8 cellular contexts compared by ENCODE assay signal in the genomic region with DNA sequence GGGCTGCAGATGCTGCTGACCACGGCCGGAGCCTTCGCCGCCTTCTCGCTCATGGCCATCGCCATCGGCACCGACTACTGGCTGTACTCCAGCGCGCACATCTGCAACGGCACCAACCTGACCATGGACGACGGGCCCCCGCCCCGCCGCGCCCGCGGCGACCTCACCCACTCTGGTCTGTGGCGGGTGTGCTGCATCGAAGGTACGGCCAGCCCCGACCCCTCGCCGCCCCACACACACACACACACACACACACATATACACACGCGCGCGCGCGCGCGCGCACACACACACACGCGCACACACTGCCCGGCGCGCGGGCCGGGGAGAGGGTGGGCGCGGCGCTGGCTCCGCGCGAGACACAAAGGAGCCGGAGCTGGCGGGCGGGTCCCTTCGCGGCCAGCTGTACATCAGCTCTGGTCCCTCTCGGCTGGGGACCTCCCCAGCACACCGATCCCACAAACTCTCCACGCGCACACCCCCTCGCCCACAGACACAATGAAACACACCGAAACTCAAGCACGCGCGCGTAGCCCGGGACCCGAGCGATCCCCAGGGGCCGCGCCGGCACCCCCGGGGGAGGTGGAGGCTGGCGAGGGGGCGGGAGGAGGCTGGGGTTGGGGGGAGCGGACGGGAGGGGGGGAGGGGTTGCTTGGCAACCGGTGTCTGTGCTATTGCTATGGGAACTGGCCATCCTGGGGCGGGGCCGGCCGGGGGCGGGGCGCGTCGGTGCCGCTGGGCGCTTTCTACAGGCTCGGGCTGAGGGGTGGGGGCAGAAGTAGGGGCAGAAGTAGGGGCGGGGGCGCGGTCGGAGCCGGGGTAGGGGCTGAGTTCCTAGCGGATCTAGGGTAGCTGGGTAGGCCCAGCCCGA. TPM values are rescaled to one million over a fixed set of nuclear protein-coding genes. Genes with fewer than 3 reads are reported as not detected.
DNase-seq lines count a peak whose midpoint lies in the region; ATAC-seq and TF ChIP-seq lines count a peak whose summit lies in the region.

No MANE protein-coding gene starts in this region.

- under 1% methylated on average over 28 of the region's 92 CpGs for WGBS in hepatocyte (ENCODE audit: low lambda C conversion rate, missing lambda C conversion rate)
- WGBS in spleen, 5 donors: 1 to 4% (median 2%) methylated on average over 14 to 92 of the region's 92 CpGs

- intact Hi-C loops in spleen (cut with DNase I; ENCODE audit: low total_unique reads): no loop called here

- peak overlapping the region; percentile 31 for H2AFZ ChIP-seq in hepatocyte

- H3K27ac ChIP-seq in hepatocyte (no peak overlapping the region), spleen (no peak overlapping the region)

- H3K4me3 ChIP-seq in BJ (ENCODE audit: low read depth, low read length) (peak overlapping the region; percentile 14; the same call in 1 of the 2 replicates), hepatocyte (peak overlapping the region; percentile 49), spleen (peak overlapping the region in 7 of 8 donors; percentile 34 to 67 (median 36))

- H3K4me3 Mint-ChIP-seq in activated naive CD4-positive, alpha-beta T cell treated with anti-CD3 and anti-CD28 coated beads, Interleukin-2, amount 10 ng/mL, durations not matched to agents 7 days and 5 days: peak overlapping the region; percentile 60

- H3K36me3 ChIP-seq in BJ (ENCODE audit: control insufficient read depth, insufficient read depth, low read length) (no peaks in the 10 kb centered on the region), hepatocyte (replicated peaks; ENCODE audit: insufficient read depth, low read depth) (no peaks in the 10 kb centered on the region), spleen (no peaks in the 10 kb centered on the region)

- POLR2A ChIA-PET in BJ (lab: Charles Lee): no interaction called here

- H3K4me1 ChIP-seq in hepatocyte (ENCODE audit: insufficient read depth) (no peaks in the 10 kb centered on the region), spleen (peaks cover 5 to 27% (median 20%) of the 10 kb centered on the region in 6 donors)

- H3K79me2 ChIP-seq in hepatocyte: no peaks in the 10 kb centered on the region

- H3K27me3 ChIP-seq in BJ (ENCODE audit: control insufficient read depth, insufficient read depth, low read length) (peaks cover 63% of the 10 kb centered on the region), hepatocyte (peaks cover 44% of the 10 kb centered on the region), spleen (replicated peaks in 1 of 7) (peaks cover 2 to 95% (median 51%) of the 10 kb centered on the region in 7 donors)

- no peaks in the 10 kb centered on the region for H3K9me2 ChIP-seq in hepatocyte (replicated peaks; ENCODE audit: insufficient read depth)

- no peak for DNase-seq in BJ (ENCODE audit: low read depth)
- peak; percentile 45 for DNase-seq in HuH-7 (ENCODE audit: low spot score)
- peak; percentile 51 for DNase-seq in activated naive CD4-positive, alpha-beta T cell treated with anti-CD3 and anti-CD28 coated beads, Interleukin-2, amount 10 ng/mL, durations not matched to agents 7 days and 5 days
- peak; percentile 59 for DNase-seq in hepatocyte (ENCODE audit: low spot score)
- DNase-seq in spleen: no peak
- DNase-seq in mesenteric fat pad (ENCODE audit: low spot score): no peak
- no peak for DNase-seq in KBM-7

- no peak for TF ChIP-seq POLR2A in spleen (IDR thresholded peaks at IDR 0.05)

- peaks cover 16% of the 10 kb centered on the region for H3K4me1 Mint-ChIP-seq in activated naive CD4-positive, alpha-beta T cell treated with anti-CD3 and anti-CD28 coated beads, Interleukin-2, amount 10 ng/mL, durations not matched to agents 7 days and 5 days

- H3K9me3 ChIP-seq in hepatocyte (ENCODE audit: low read depth) (no peaks in the 10 kb centered on the region), spleen (no peaks in the 10 kb centered on the region)

- CTCF ChIA-PET in BJ (lab: Yijun Ruan, JAX): no interaction called here
- CTCF ChIA-PET in activated naive CD4-positive, alpha-beta T cell treated with anti-CD3 and anti-CD28 coated beads, Interleukin-2, amount 10 ng/mL, durations not matched to agents 7 days and 5 days (lab: Charles Lee): no interaction called here

- peak overlapping the region; percentile 95 for H3K4me2 ChIP-seq in hepatocyte

- H3K36me3 Mint-ChIP-seq in activated naive CD4-positive, alpha-beta T cell treated with anti-CD3 and anti-CD28 coated beads, Interleukin-2, amount 10 ng/mL, durations not matched to agents 7 days and 5 days: no peaks in the 10 kb centered on the region

- no peak for ATAC-seq in HG02588 (IDR thresholded peaks at IDR 0.05; ENCODE audit: unreplicated experiment)

- no peaks in the 10 kb centered on the region for H4K20me1 ChIP-seq in hepatocyte (ENCODE audit: insufficient read depth, poor library complexity, severe bottlenecking)

- in situ Hi-C loops in KBM-7 (cut with MboI; ENCODE audit: low pct_unique_long_range_greater_than_20kb, low sequenced_read_pairs): no loop called here

- H3K27me3 Mint-ChIP-seq in activated naive CD4-positive, alpha-beta T cell treated with anti-CD3 and anti-CD28 coated beads, Interleukin-2, amount 10 ng/mL, durations not matched to agents 7 days and 5 days: peaks cover 96% of the 10 kb centered on the region

- TF ChIP-seq CTCF in BJ (IDR thresholded peaks at IDR 0.05; ENCODE audit: insufficient read depth, low read depth, low read length) (no peak), hepatocyte (IDR thresholded peaks at IDR 0.05; ENCODE audit: poor library complexity) (no peak), spleen (IDR thresholded peaks at IDR 0.05 in 8 of 11, conservative IDR thresholded peaks at IDR 0.05 in 3 of 11) (no peak)

- no peaks in the 10 kb centered on the region for H3K9me3 Mint-ChIP-seq in activated naive CD4-positive, alpha-beta T cell treated with anti-CD3 and anti-CD28 coated beads, Interleukin-2, amount 10 ng/mL, durations not matched to agents 7 days and 5 days

- H3K27ac Mint-ChIP-seq in activated naive CD4-positive, alpha-beta T cell treated with anti-CD3 and anti-CD28 coated beads, Interleukin-2, amount 10 ng/mL, durations not matched to agents 7 days and 5 days: no peak overlapping the region

RNA-seq across cellular contexts. Expression of gene CACNG4, which starts 0.7 kb away (rescaled TPM):
- 0.02 and 0.06 TPM in 2 replicates for polyA plus RNA-seq in BJ (2011; rRNA removed)
- 0.05 TPM in 1 of 2 replicates, not detected in the other for polyA minus RNA-seq in BJ (2011; rRNA and poly(A)+ RNA removed)
- total RNA-seq in hepatocyte: 2.5 and 3.5 TPM in 2 replicates
- 3.9 and 7.3 TPM in 2 replicates for polyA plus RNA-seq in hepatocyte
- not detected for total RNA-seq in spleen
- not detected for polyA plus RNA-seq in spleen
- not detected for total RNA-seq in mesenteric fat pad

Comparison
In these comparisons a context has a peak if more than half of its experiments do, and no peak if none do; other contexts are left out.
1. DNase-seq: peak in HuH-7 (single experiment), activated naive CD4-positive, alpha-beta T cell treated with anti-CD3 and anti-CD28 coated beads, Interleukin-2, amount 10 ng/mL, durations not matched to agents 7 days and 5 days (single experiment) and hepatocyte (single experiment); none in BJ (single experiment), spleen (single experiment), mesenteric fat pad (single experiment) and KBM-7 (single experiment).
2. Peak in every context shown above with its lines, with median percentiles within 50 percentile points of each other: H3K4me3 ChIP-seq.